8 cellular contexts compared by ENCODE assay signal in the genomic region with DNA sequence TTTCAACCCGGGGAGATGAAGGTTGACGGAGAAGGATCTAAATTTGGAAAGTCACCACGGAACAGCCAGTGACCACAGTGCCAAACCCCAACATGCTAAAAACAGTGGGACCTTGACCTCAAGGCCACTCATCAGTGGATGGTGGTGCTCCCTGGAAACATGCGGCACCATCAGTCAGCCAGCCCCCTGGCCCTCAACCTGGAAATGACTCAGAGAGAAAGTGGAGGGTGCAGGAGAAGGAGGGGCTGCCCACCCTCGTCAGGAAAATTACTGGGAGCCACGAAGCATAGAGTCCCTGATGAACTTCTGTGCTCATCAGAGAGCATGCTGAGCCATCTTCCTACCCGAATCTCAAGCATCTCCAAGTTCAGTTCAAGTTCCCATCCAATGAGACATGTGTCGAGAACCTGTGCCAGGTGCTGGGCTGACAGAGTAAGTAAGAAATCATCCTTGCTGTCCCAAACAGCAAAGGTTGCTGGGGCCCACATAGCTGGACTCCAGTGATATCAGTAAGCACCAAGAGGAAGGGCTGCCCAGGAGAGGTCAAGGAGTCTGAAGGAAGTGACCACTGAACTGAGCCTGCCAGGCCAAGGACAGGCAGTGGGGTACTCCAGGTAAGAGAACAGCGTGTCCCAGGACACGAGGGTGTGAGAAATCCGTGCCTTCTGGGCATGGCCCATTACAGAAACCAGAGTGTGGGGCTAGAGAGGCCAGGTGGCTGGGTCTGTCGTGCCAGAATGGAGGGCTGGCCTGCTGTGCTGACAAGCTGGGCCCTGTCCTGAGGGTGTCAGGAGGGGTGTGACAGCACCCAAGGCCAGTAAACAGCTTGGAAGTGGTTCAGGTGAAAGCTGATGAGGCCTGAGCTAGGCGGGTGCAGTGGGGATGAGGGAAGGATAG. TPM values are rescaled to one million over a fixed set of nuclear protein-coding genes. Genes with fewer than 3 reads are reported as not detected.
DNase-seq lines count a peak whose midpoint lies in the region; ATAC-seq and TF ChIP-seq lines count a peak whose summit lies in the region.

No MANE protein-coding gene starts in this region.

- intact Hi-C loops in natural killer cell (cut with micrococcal nuclease): no loop called here
- intact Hi-C loops in upper lobe of right lung (cut with DNase I): no loop called here

- H3K27me3 ChIP-seq in SJCRH30 (no peaks in the 10 kb centered on the region), upper lobe of right lung (no peaks in the 10 kb centered on the region)

- H3K36me3 ChIP-seq in SJCRH30: no peaks in the 10 kb centered on the region
- H3K36me3 ChIP-seq in upper lobe of right lung: peaks cover 7% of the 10 kb centered on the region

- peaks cover 76 to 79% of the 10 kb centered on the region in 2 donors for H3K4me1 Mint-ChIP-seq in natural killer cell

- ATAC-seq in natural killer cell (peak; percentile 64 to 73 (median 72)), upper lobe of right lung (peak; percentile 61), HG03460 (IDR thresholded peaks at IDR 0.05; ENCODE audit: unreplicated experiment) (no peak)

- H3K9me3 Mint-ChIP-seq in natural killer cell: no peaks in the 10 kb centered on the region

- H3K27ac Mint-ChIP-seq in natural killer cell: peak overlapping the region; percentile 93 to 96

- no peaks in the 10 kb centered on the region for H3K36me3 Mint-ChIP-seq in natural killer cell

- peak; percentile 18 for DNase-seq in GM20000 (ENCODE audit: low spot score)
- peak; percentile 43 for DNase-seq in SJCRH30
- DNase-seq in coronary artery (ENCODE audit: low spot score): peak; percentile 88
- peak; percentile 70 for DNase-seq in natural killer cell
- peak; percentile 60 for DNase-seq in upper lobe of right lung
- no peak for DNase-seq in NCI-H82 (lab: John Stamatoyannopoulos, UW)
- no peak for DNase-seq in NCI-H2107 (lab: John Stamatoyannopoulos, UW)

- H3K27me3 Mint-ChIP-seq in natural killer cell (ENCODE audit: low read depth in 2 of 2): no peaks in the 10 kb centered on the region

- H3K9me3 ChIP-seq in SJCRH30 (replicated peaks) (no peaks in the 10 kb centered on the region), upper lobe of right lung (no peaks in the 10 kb centered on the region)

- TF ChIP-seq CTCF in GM20000 (IDR thresholded peaks at IDR 0.05; ENCODE audit: extremely low read depth, missing control alignments): no peak
- no peak for TF ChIP-seq CTCF in coronary artery (IDR thresholded peaks at IDR 0.05)
- TF ChIP-seq CTCF in natural killer cell (IDR thresholded peaks at IDR 0.05): no peak
- no peak for TF ChIP-seq CTCF in upper lobe of right lung (IDR thresholded peaks at IDR 0.05)

- H3K27ac ChIP-seq in SJCRH30: no peak overlapping the region
- peak overlapping the region; percentile 59 to 82 for H3K27ac ChIP-seq in coronary artery
- peak overlapping the region; percentile 88 for H3K27ac ChIP-seq in upper lobe of right lung

- H3K4me1 ChIP-seq in SJCRH30 (peaks cover 8% of the 10 kb centered on the region), upper lobe of right lung (peaks cover 21% of the 10 kb centered on the region)

- H3K4me3 Mint-ChIP-seq in natural killer cell: peak overlapping the region; percentile 84

- no peak overlapping the region for H3K4me3 ChIP-seq in SJCRH30
- H3K4me3 ChIP-seq in coronary artery: peak overlapping the region; percentile 63
- peak overlapping the region; percentile 46 for H3K4me3 ChIP-seq in upper lobe of right lung

RNA-seq across cellular contexts. Expression of gene PECAM1, which starts 5.2 kb away (rescaled TPM):
- 0.49 and 0.68 TPM in 2 replicates for total RNA-seq in SJCRH30 (2014; rRNA removed; shearing (Covaris generic))
- total RNA-seq in natural killer cell (10 to 100 TPM; 57.1 to 79.8 (median 72.6) TPM), upper lobe of right lung (631 TPM)

Comparison
In these comparisons a context has a peak if more than half of its experiments do, and no peak if none do; other contexts are left out.
1. DNase-seq: peak in GM20000 (single experiment), SJCRH30 (2 of 2), coronary artery (single experiment), natural killer cell (single experiment) and upper lobe of right lung (single experiment); none in NCI-H82 (single experiment) and NCI-H2107 (single experiment).
2. RNA of gene PECAM1, which starts 5.2 kb away (total RNA-seq): 631 TPM in upper lobe of right lung (single experiment) and 57.1 to 79.8 TPM in natural killer cell; 0.49 to 0.68 TPM in SJCRH30; every median in the first group is over 10 times any median in the second.